In the genomic region with DNA sequence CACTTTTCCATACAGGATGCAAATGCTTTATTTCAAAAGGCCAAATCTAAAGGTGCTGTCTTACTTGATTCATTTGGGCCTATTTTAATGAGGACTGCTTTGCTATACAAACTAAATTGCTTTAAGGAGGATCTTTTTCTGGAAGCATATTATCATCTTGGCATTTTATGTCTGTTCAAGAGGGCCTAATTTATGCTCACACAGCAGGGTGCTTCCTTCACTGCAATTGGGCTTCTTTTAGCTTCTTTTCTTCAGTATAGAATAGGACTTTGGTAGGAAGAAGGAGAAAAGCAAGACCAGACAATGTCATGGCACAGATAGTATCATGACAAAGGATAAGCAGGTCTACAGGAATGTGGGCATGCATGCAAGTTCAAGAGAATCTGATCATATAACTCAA, we compare ENCODE assay signal across 26 cellular contexts.
"Had no signal": no experiment of that assay in that cellular context is flagged by ENCODE, and none has a peak within 500 bp of the region (broad histone marks: within the 10 kb centered on the region; RNA-seq: fewer than 3 reads in every experiment).

No MANE protein-coding gene starts in this region.

- H3K4me1 ChIP-seq: adrenal gland, breast epithelium had no signal

- H3K9ac ChIP-seq: KMS-11, SK-N-SH had no signal

- H3K9me3 ChIP-seq: adrenal gland, body of pancreas, breast epithelium, SJCRH30, SK-N-SH had no signal

- H3K27ac ChIP-seq: adrenal gland, body of pancreas, breast epithelium, KMS-11, SJCRH30 had no signal

- H3K4me3 ChIP-seq: adrenal gland, body of pancreas, breast epithelium, SJCRH30 had no signal

- FAIRE-seq: astrocyte had no signal

- H3K4me2 ChIP-seq: KMS-11, SK-N-SH had no signal

- H3K27me3 ChIP-seq: adrenal gland, body of pancreas, breast epithelium, SJCRH30 had no signal

- H3K36me3 ChIP-seq: adrenal gland, breast epithelium, SJCRH30 had no signal

- DNase-seq: activated CD4-positive, alpha-beta memory T cell treated with anti-CD3 and anti-CD28 coated beads for 36 hours; activated CD4-positive, alpha-beta T cell treated with anti-CD3 and anti-CD28 coated beads for 36 hours; activated CD4-positive, alpha-beta T cell treated with anti-CD3 and anti-CD28 coated beads, Interleukin-2, amount 10 ng/mL, durations not matched to agents 7 days and 5 days; activated CD8-positive, alpha-beta memory T cell treated with anti-CD3 and anti-CD28 coated beads, Interleukin-2, amount 50 U/mL, for 4 hours; activated gamma-delta T cell treated with Interleukin-2 at 50 U/mL for 16 hours; activated naive CD4-positive, alpha-beta T cell treated with anti-CD3 and anti-CD28 coated beads for 36 hours; activated T-cell treated with anti-CD3 and anti-CD28 coated beads for 4 hours; activated T-cell treated with anti-CD3 and anti-CD28 coated beads, Interleukin-2, amount 50 U/mL, for 4 hours; adrenal gland; body of pancreas; MM.1S; MV-4-11; NCI-H1092; NCI-H1436 treated with DMSO at 0.1 percent for 48 hours; NCI-H187; NCI-H2081 treated with DMSO at 0.1 percent for 48 hours; NCI-H2171; NCI-H226; NCI-H446 treated with DMSO at 0.1 percent for 48 hours; NCI-H524; SHP77; SJCRH30; SK-N-SH had no signal
